14 cellular contexts compared by ENCODE assay signal in genomic region chr14:99120147-99121026, GRCh38.
"Had no signal": no experiment of that assay in that cellular context is flagged by ENCODE, and none has a peak within 500 bp of the region (broad histone marks: within the 10 kb centered on the region; RNA-seq: fewer than 3 reads in every experiment).

No MANE protein-coding gene starts in this region.

- DNase-seq: activated CD4-positive, alpha-beta T cell treated with anti-CD3 and anti-CD28 coated beads, Interleukin-2, amount 50 U/mL, for 48 hours; activated CD4-positive, CD25-positive, alpha-beta regulatory T cell treated with anti-CD3 and anti-CD28 coated beads, Interleukin-2, amount 50 U/mL, for 72 hours; activated naive CD4-positive, alpha-beta T cell treated with anti-CD3 and anti-CD28 coated beads for 36 hours; cerebellar nuclear complex; dermis blood vessel endothelial cell; islet precursor cell; left lung; naive thymus-derived CD8-positive, alpha-beta T cell; stimulated activated CD4-positive, alpha-beta T cell treated with anti-CD3 and anti-CD28 coated beads, Interleukin-15, amount 100 ng/mL, for 24 hours; stimulated activated CD4-positive, alpha-beta T cell treated with anti-CD3 and anti-CD28 coated beads, Interleukin-4, amount 100 ng/mL, for 1 hour; stimulated activated naive CD4-positive, alpha-beta T cell treated with Interleukin-2 at 50 U/mL for 16 hours; T-helper 1 cell; T1000; transverse colon had no signal
